In the genomic region with DNA sequence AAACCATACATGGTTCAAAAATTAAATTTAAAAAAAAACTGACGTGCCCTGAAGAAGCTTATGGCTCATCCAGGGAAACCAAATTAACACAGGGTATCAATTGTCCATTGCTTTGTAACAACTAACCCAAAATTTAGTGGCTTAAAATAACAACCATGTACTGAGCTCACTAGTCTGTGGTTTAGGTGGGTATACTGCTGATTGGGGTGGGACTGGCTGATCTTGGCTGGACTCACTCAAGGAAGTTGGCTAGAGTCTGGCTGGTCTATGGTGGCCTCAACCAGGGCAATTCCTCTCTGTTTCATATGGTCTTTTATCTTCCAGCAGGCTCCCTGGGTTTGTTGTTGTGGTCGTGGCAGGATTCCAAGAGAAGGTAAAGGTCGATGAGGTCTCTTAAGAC, we compare ENCODE assay signal across 33 cellular contexts. TPM values are rescaled to one million over a fixed set of nuclear protein-coding genes. Genes with fewer than 3 reads are reported as not detected.
DNase-seq lines count a peak whose midpoint lies in the region; ATAC-seq and TF ChIP-seq lines count a peak whose summit lies in the region.
"Had no signal": no experiment of that assay in that cellular context is flagged by ENCODE, and none has a peak within 500 bp of the region (broad histone marks: within the 10 kb centered on the region; RNA-seq: fewer than 3 reads in every experiment).

No MANE protein-coding gene starts in this region.

- 0 out of 20 replicates have a peak overlapping the region, but pooled peaks of 1 of the 10 experiments have one; percentile 12 for H3K4me3 ChIP-seq in BLaER1 treated with 17β-estradiol and CSF1 and Interleukin-3, amounts not matched to agents 10 nM and 100 nM
- H3K4me3 ChIP-seq in neutrophil (ENCODE audit: low read depth in 1 of 2, low read length in 1 of 2): peak overlapping the region; percentile 23 to 27
- H3K4me3 ChIP-seq in SJCRH30: no peak overlapping the region
- H3K4me3 ChIP-seq: GM12878 had no signal

- CTCF ChIA-PET in activated CD4-positive, alpha-beta memory T cell treated with anti-CD3 and anti-CD28 coated beads, Interleukin-2, amount 10 ng/mL, durations not matched to agents 7 days and 5 days (lab: Charles Lee): interaction anchor here (0.9 kb wide), 1 partner anchor 16 kb away, joined by 3 read pairs; the partner anchor contains the start of gene CYP1A1
- CTCF ChIA-PET in activated CD4-positive, alpha-beta memory T cell treated with anti-CD3 and anti-CD28 coated beads for 36 hours (lab: Charles Lee): interaction anchor here (0.7 kb wide), 1 partner anchor 308 kb away, joined by 3 read pairs; no protein-coding TSS in a partner anchor

- H3K9me3 Mint-ChIP-seq in activated CD4-positive, alpha-beta memory T cell treated with anti-CD3 and anti-CD28 coated beads, Interleukin-2, amount 10 ng/mL, durations not matched to agents 7 days and 5 days: no peaks in the 10 kb centered on the region
- H3K9me3 Mint-ChIP-seq in activated CD4-positive, alpha-beta memory T cell treated with anti-CD3 and anti-CD28 coated beads for 36 hours: no peaks in the 10 kb centered on the region
- H3K9me3 Mint-ChIP-seq in dendritic cell treated with granulocyte-macrophage colony-stimulating factor and Interleukin-4, amounts not matched to agents 40 ng/mL and 50 ng/mL, for 4 days: peaks cover 7% of the 10 kb centered on the region
- H3K9me3 Mint-ChIP-seq: CD4-positive, alpha-beta T cell had no signal

- H3K27me3 Mint-ChIP-seq in activated CD4-positive, alpha-beta memory T cell treated with anti-CD3 and anti-CD28 coated beads, Interleukin-2, amount 10 ng/mL, durations not matched to agents 7 days and 5 days: peaks cover 11% of the 10 kb centered on the region
- H3K27me3 Mint-ChIP-seq in activated CD4-positive, alpha-beta memory T cell treated with anti-CD3 and anti-CD28 coated beads for 36 hours: peaks cover 10% of the 10 kb centered on the region
- H3K27me3 Mint-ChIP-seq in dendritic cell treated with granulocyte-macrophage colony-stimulating factor and Interleukin-4, amounts not matched to agents 40 ng/mL and 50 ng/mL, for 4 days: peaks cover 1% of the 10 kb centered on the region

- H4K20me1 ChIP-seq in BLaER1 treated with 17β-estradiol and CSF1 and Interleukin-3, amounts not matched to agents 10 nM and 100 nM: no peaks in the 10 kb centered on the region

- DNase-seq in activated CD4-positive, alpha-beta memory T cell treated with anti-CD3 and anti-CD28 coated beads, Interleukin-2, amount 10 ng/mL, durations not matched to agents 7 days and 5 days: no peak
- no peak for DNase-seq in activated CD4-positive, alpha-beta memory T cell treated with anti-CD3 and anti-CD28 coated beads for 36 hours
- no peak for DNase-seq in SJCRH30
- DNase-seq: 8988T; ACHN; BE2C; Caco-2; CD4-positive, alpha-beta T cell; DMS79; EL; GDM1; HCEC 1CT; Karpas-422; NCI-H1092 treated with DMSO at 0.1 percent for 48 hours; NCI-H1436; NCI-H187; NCI-H2081 treated with DMSO at 0.1 percent for 48 hours; NCI-H2171; NCI-H226; NCI-H510A; NCI-H69; Right ventricle myocardium superior; RPMI8226 had no signal

- H3K36me3 Mint-ChIP-seq in activated CD4-positive, alpha-beta memory T cell treated with anti-CD3 and anti-CD28 coated beads, Interleukin-2, amount 10 ng/mL, durations not matched to agents 7 days and 5 days (ENCODE audit: low read depth): no peaks in the 10 kb centered on the region
- no peaks in the 10 kb centered on the region for H3K36me3 Mint-ChIP-seq in activated CD4-positive, alpha-beta memory T cell treated with anti-CD3 and anti-CD28 coated beads for 36 hours
- H3K36me3 Mint-ChIP-seq in dendritic cell treated with granulocyte-macrophage colony-stimulating factor and Interleukin-4, amounts not matched to agents 40 ng/mL and 50 ng/mL, for 4 days (ENCODE audit: low read depth): no peaks in the 10 kb centered on the region

- peaks cover 8 to 37% (median 16%) of the 10 kb centered on the region in 10 experiments; a peak in 18 of 20 replicates for H3K4me1 ChIP-seq in BLaER1 treated with 17β-estradiol and CSF1 and Interleukin-3, amounts not matched to agents 10 nM and 100 nM
- H3K4me1 ChIP-seq in neutrophil (ENCODE audit: control insufficient read depth in 1 of 2, insufficient read depth in 1 of 2, low read depth in 1 of 2, low read length in 1 of 2): peaks cover 40 to 45% of the 10 kb centered on the region in 2 experiments
- H3K4me1 ChIP-seq in SJCRH30: no peaks in the 10 kb centered on the region
- H3K4me1 ChIP-seq: BE2C, Caco-2 had no signal

- POLR2A ChIA-PET in activated CD4-positive, alpha-beta memory T cell treated with anti-CD3 and anti-CD28 coated beads, Interleukin-2, amount 10 ng/mL, durations not matched to agents 7 days and 5 days (lab: Charles Lee): no interaction called here
- POLR2A ChIA-PET in activated CD4-positive, alpha-beta memory T cell treated with anti-CD3 and anti-CD28 coated beads for 36 hours (lab: Charles Lee): no interaction called here

- H3K36me3 ChIP-seq in BLaER1 treated with 17β-estradiol and CSF1 and Interleukin-3, amounts not matched to agents 10 nM and 100 nM: no peaks in the 10 kb centered on the region
- no peaks in the 10 kb centered on the region for H3K36me3 ChIP-seq in neutrophil
- no peaks in the 10 kb centered on the region for H3K36me3 ChIP-seq in SJCRH30
- H3K36me3 ChIP-seq: BE2C had no signal

- intact Hi-C loops in activated CD4-positive, alpha-beta memory T cell treated with anti-CD3 and anti-CD28 coated beads for 36 hours (cut with micrococcal nuclease): no loop called here
- intact Hi-C loops in dendritic cell treated with granulocyte-macrophage colony-stimulating factor and Interleukin-4, amounts not matched to agents 40 ng/mL and 50 ng/mL, for 4 days (cut with micrococcal nuclease): no loop called here

- no peaks in the 10 kb centered on the region for H3K27me3 ChIP-seq in BLaER1 treated with 17β-estradiol and CSF1 and Interleukin-3, amounts not matched to agents 10 nM and 100 nM
- H3K27me3 ChIP-seq in neutrophil (peaks cover 14% of the 10 kb centered on the region), SJCRH30 (0 out of 2 replicates have a peak, but pooled peaks cover 2% of the 10 kb centered on the region)

- H3K4me3 Mint-ChIP-seq in activated CD4-positive, alpha-beta memory T cell treated with anti-CD3 and anti-CD28 coated beads, Interleukin-2, amount 10 ng/mL, durations not matched to agents 7 days and 5 days: no peak overlapping the region
- H3K4me3 Mint-ChIP-seq in activated CD4-positive, alpha-beta memory T cell treated with anti-CD3 and anti-CD28 coated beads for 36 hours: no peak overlapping the region
- no peak overlapping the region for H3K4me3 Mint-ChIP-seq in dendritic cell treated with granulocyte-macrophage colony-stimulating factor and Interleukin-4, amounts not matched to agents 40 ng/mL and 50 ng/mL, for 4 days
- H3K4me3 Mint-ChIP-seq: CD4-positive, alpha-beta T cell had no signal

- ATAC-seq in HG03571 (IDR thresholded peaks at IDR 0.05; ENCODE audit: unreplicated experiment) (no peak), GM21447 (IDR thresholded peaks at IDR 0.05; ENCODE audit: unreplicated experiment) (no peak)
- ATAC-seq: GM12878 had no signal

- peak overlapping the region in 10 of 11 experiments; percentile 28 to 79 (median 50); a peak in 18 of 22 replicates for H3K4me2 ChIP-seq in BLaER1 treated with 17β-estradiol and CSF1 and Interleukin-3, amounts not matched to agents 10 nM and 100 nM

- H3K27ac ChIP-seq in BLaER1 treated with 17β-estradiol and CSF1 and Interleukin-3, amounts not matched to agents 10 nM and 100 nM: peak overlapping the region in 5 of 11 experiments; percentile 18 to 73 (median 37); a peak in 7 of 22 replicates
- H3K27ac ChIP-seq in neutrophil (peak overlapping the region; percentile 80), SJCRH30 (no peak overlapping the region)
- H3K27ac ChIP-seq: HL-60 had no signal

- H3K9ac ChIP-seq in BLaER1 treated with 17β-estradiol and CSF1 and Interleukin-3, amounts not matched to agents 10 nM and 100 nM: no peak overlapping the region

- no peak for TF ChIP-seq CTCF in neutrophil (IDR thresholded peaks at IDR 0.05)

- peaks cover 0 to 10% (median 0%) of the 10 kb centered on the region in 11 experiments; a peak in 6 of 22 replicates for H3K9me3 ChIP-seq in BLaER1 treated with 17β-estradiol and CSF1 and Interleukin-3, amounts not matched to agents 10 nM and 100 nM (replicated peaks in 1 of 11)
- H3K9me3 ChIP-seq in neutrophil (no peaks in the 10 kb centered on the region), SJCRH30 (replicated peaks) (no peaks in the 10 kb centered on the region)
- H3K9me3 ChIP-seq: BE2C, Caco-2 had no signal

- peaks cover 14% of the 10 kb centered on the region for H3K4me1 Mint-ChIP-seq in activated CD4-positive, alpha-beta memory T cell treated with anti-CD3 and anti-CD28 coated beads, Interleukin-2, amount 10 ng/mL, durations not matched to agents 7 days and 5 days
- H3K4me1 Mint-ChIP-seq in activated CD4-positive, alpha-beta memory T cell treated with anti-CD3 and anti-CD28 coated beads for 36 hours (ENCODE audit: low read depth): peaks cover 4% of the 10 kb centered on the region
- peaks cover 56% of the 10 kb centered on the region for H3K4me1 Mint-ChIP-seq in dendritic cell treated with granulocyte-macrophage colony-stimulating factor and Interleukin-4, amounts not matched to agents 40 ng/mL and 50 ng/mL, for 4 days (ENCODE audit: low read depth)

- peak overlapping the region; percentile 29 for H3K27ac Mint-ChIP-seq in activated CD4-positive, alpha-beta memory T cell treated with anti-CD3 and anti-CD28 coated beads, Interleukin-2, amount 10 ng/mL, durations not matched to agents 7 days and 5 days
- no peak overlapping the region for H3K27ac Mint-ChIP-seq in activated CD4-positive, alpha-beta memory T cell treated with anti-CD3 and anti-CD28 coated beads for 36 hours
- H3K27ac Mint-ChIP-seq in dendritic cell treated with granulocyte-macrophage colony-stimulating factor and Interleukin-4, amounts not matched to agents 40 ng/mL and 50 ng/mL, for 4 days: peak overlapping the region; percentile 33
- H3K27ac Mint-ChIP-seq: CD4-positive, alpha-beta T cell had no signal

RNA-seq across cellular contexts. Expression of gene EDC3, which starts 14.1 kb away (rescaled TPM):
- total RNA-seq in activated CD4-positive, alpha-beta memory T cell treated with anti-CD3 and anti-CD28 coated beads, Interleukin-2, amount 10 ng/mL, durations not matched to agents 7 days and 5 days: 10 to 100 TPM; 36.3 to 39.6 TPM
- 10 to 100 TPM; 36.8 to 39.9 TPM for total RNA-seq in activated CD4-positive, alpha-beta memory T cell treated with anti-CD3 and anti-CD28 coated beads for 36 hours
- total RNA-seq in SJCRH30 (2014; rRNA removed; shearing (Covaris generic)): 19.7 and 21.6 TPM in 2 replicates

RNA-seq across cellular contexts. Expression of gene CYP1A1, which starts 15.4 kb away (rescaled TPM):
- total RNA-seq in activated CD4-positive, alpha-beta memory T cell treated with anti-CD3 and anti-CD28 coated beads, Interleukin-2, amount 10 ng/mL, durations not matched to agents 7 days and 5 days: 1 to 10 TPM; 2.0 to 2.1 TPM
- total RNA-seq in activated CD4-positive, alpha-beta memory T cell treated with anti-CD3 and anti-CD28 coated beads for 36 hours: 1 to 10 TPM in 1 of 2 experiments, under 1 TPM in 1; 0.64 to 1.1 TPM
- not detected in 2 replicates for total RNA-seq in SJCRH30 (2014; rRNA removed; shearing (Covaris generic))
- total RNA-seq: CD4-positive, alpha-beta T cell had no signal

RNA-seq across cellular contexts. Expression of gene CYP1A2, which starts 38.8 kb away (rescaled TPM):
- total RNA-seq in activated CD4-positive, alpha-beta memory T cell treated with anti-CD3 and anti-CD28 coated beads, Interleukin-2, amount 10 ng/mL, durations not matched to agents 7 days and 5 days: not detected
- total RNA-seq in activated CD4-positive, alpha-beta memory T cell treated with anti-CD3 and anti-CD28 coated beads for 36 hours: not detected
- not detected in 2 replicates for total RNA-seq in SJCRH30 (2014; rRNA removed; shearing (Covaris generic))
- total RNA-seq: Caco-2; CD4-positive, alpha-beta T cell; GM12878; H1; M059J; Right ventricle myocardium superior; SK-MEL-5 had no signal
